Comparison of ENCODE assay signal across 12 cellular contexts in genomic region chr14:93369393-93370266, GRCh38. TPM values are rescaled to one million over a fixed set of nuclear protein-coding genes. Genes with fewer than 3 reads are reported as not detected.
DNase-seq lines count a peak whose midpoint lies in the region; ATAC-seq and TF ChIP-seq lines count a peak whose summit lies in the region.
"Had no signal": no experiment of that assay in that cellular context is flagged by ENCODE, and none has a peak within 500 bp of the region (broad histone marks: within the 10 kb centered on the region; RNA-seq: fewer than 3 reads in every experiment).

No MANE protein-coding gene starts in this region.

- TF ChIP-seq CTCF in SU-DHL-6 (IDR thresholded peaks at IDR 0.05; ENCODE audit: insufficient read depth, low read length, poor library complexity, severe bottlenecking) = no peak

- H3K9me3 Mint-ChIP-seq in stimulated activated naive CD8-positive, alpha-beta T cell treated with anti-CD3 and anti-CD28 coated beads, Interleukin-15, amount 100 ng/mL, for 72 hours = peaks cover 6 to 9% of the 10 kb centered on the region in 2 donors
- no peaks in the 10 kb centered on the region for H3K9me3 Mint-ChIP-seq in activated T-helper 17 cell treated with anti-CD3 and anti-CD28 coated beads, Interleukin-2, amount 50 U/mL, for 72 hours

- H3K4me3 Mint-ChIP-seq in stimulated activated naive CD8-positive, alpha-beta T cell treated with anti-CD3 and anti-CD28 coated beads, Interleukin-15, amount 100 ng/mL, for 72 hours = no peak overlapping the region
- H3K4me3 Mint-ChIP-seq in activated T-helper 17 cell treated with anti-CD3 and anti-CD28 coated beads, Interleukin-2, amount 50 U/mL, for 72 hours = no peak overlapping the region
- H3K4me3 Mint-ChIP-seq: CD4-positive, CD25-positive, alpha-beta regulatory T cell had no signal

- no peaks in the 10 kb centered on the region for H3K27me3 ChIP-seq in SU-DHL-6 (ENCODE audit: low read length)

- peak overlapping the region; percentile 27 for H3K27ac ChIP-seq in SU-DHL-6 (ENCODE audit: low read depth, low read length)
- H3K27ac ChIP-seq: VCaP had no signal

- peak overlapping the region; percentile 36 for H3K4me2 ChIP-seq in SU-DHL-6 (ENCODE audit: low read depth, low read length, poor library complexity, severe bottlenecking)

- H4K20me1 ChIP-seq in SU-DHL-6 (ENCODE audit: low read depth, low read length) = no peaks in the 10 kb centered on the region

- no peaks in the 10 kb centered on the region for H3K79me2 ChIP-seq in SU-DHL-6 (ENCODE audit: insufficient read depth, low read length)

- H3K36me3 ChIP-seq in SU-DHL-6 (ENCODE audit: low read length) = no peaks in the 10 kb centered on the region

- no peaks in the 10 kb centered on the region for H3K4me1 Mint-ChIP-seq in stimulated activated naive CD8-positive, alpha-beta T cell treated with anti-CD3 and anti-CD28 coated beads, Interleukin-15, amount 100 ng/mL, for 72 hours
- no peaks in the 10 kb centered on the region for H3K4me1 Mint-ChIP-seq in activated T-helper 17 cell treated with anti-CD3 and anti-CD28 coated beads, Interleukin-2, amount 50 U/mL, for 72 hours
- H3K4me1 Mint-ChIP-seq: CD4-positive, CD25-positive, alpha-beta regulatory T cell had no signal

- no peaks in the 10 kb centered on the region for H3K36me3 Mint-ChIP-seq in activated T-helper 17 cell treated with anti-CD3 and anti-CD28 coated beads, Interleukin-2, amount 50 U/mL, for 72 hours (ENCODE audit: low read depth)
- H3K36me3 Mint-ChIP-seq: CD4-positive, CD25-positive, alpha-beta regulatory T cell had no signal

- no peaks in the 10 kb centered on the region for H3K9me3 ChIP-seq in SU-DHL-6 (ENCODE audit: insufficient read depth, low read length)

- peak; percentile 82 for ATAC-seq in GM19455 (IDR thresholded peaks at IDR 0.05; ENCODE audit: unreplicated experiment)
- peak; percentile 92 for ATAC-seq in HG03135 (IDR thresholded peaks at IDR 0.05; ENCODE audit: unreplicated experiment)
- ATAC-seq in stimulated activated naive CD8-positive, alpha-beta T cell treated with anti-CD3 and anti-CD28 coated beads, Interleukin-15, amount 100 ng/mL, for 72 hours = no peak
- ATAC-seq in activated T-helper 17 cell treated with anti-CD3 and anti-CD28 coated beads, Interleukin-2, amount 50 U/mL, for 72 hours (replicated peaks) = no peak

- H3K4me3 ChIP-seq in SU-DHL-6 (ENCODE audit: insufficient read depth, low read length, poor library complexity, severe bottlenecking) = no peak overlapping the region

- H2AFZ ChIP-seq in SU-DHL-6 (ENCODE audit: low read depth, low read length, severe bottlenecking) = peak overlapping the region; percentile 73

- peak; percentile 8 for DNase-seq in EH (ENCODE audit: low read depth)
- no peak for DNase-seq in stimulated activated naive CD8-positive, alpha-beta T cell treated with anti-CD3 and anti-CD28 coated beads, Interleukin-15, amount 100 ng/mL, for 72 hours
- no peak for DNase-seq in DMS 273 treated with DMSO at 0.1 percent for 48 hours (lab: John Stamatoyannopoulos, UW)
- DNase-seq in dermis blood vessel endothelial cell = no peak
- DNase-seq: CD4-positive, CD25-positive, alpha-beta regulatory T cell; cortex of kidney had no signal

- peaks cover 26% of the 10 kb centered on the region for H3K27me3 Mint-ChIP-seq in stimulated activated naive CD8-positive, alpha-beta T cell treated with anti-CD3 and anti-CD28 coated beads, Interleukin-15, amount 100 ng/mL, for 72 hours
- H3K27me3 Mint-ChIP-seq in activated T-helper 17 cell treated with anti-CD3 and anti-CD28 coated beads, Interleukin-2, amount 50 U/mL, for 72 hours = peaks cover 24% of the 10 kb centered on the region

- no peaks in the 10 kb centered on the region for H3K9me2 ChIP-seq in SU-DHL-6 (replicated peaks; ENCODE audit: insufficient read depth, low read length)

- no peak overlapping the region for H3K27ac Mint-ChIP-seq in stimulated activated naive CD8-positive, alpha-beta T cell treated with anti-CD3 and anti-CD28 coated beads, Interleukin-15, amount 100 ng/mL, for 72 hours
- no peak overlapping the region for H3K27ac Mint-ChIP-seq in activated T-helper 17 cell treated with anti-CD3 and anti-CD28 coated beads, Interleukin-2, amount 50 U/mL, for 72 hours
- H3K27ac Mint-ChIP-seq: CD4-positive, CD25-positive, alpha-beta regulatory T cell had no signal

- H3F3A ChIP-seq in SU-DHL-6 (ENCODE audit: insufficient read depth) = 0 out of 2 replicates have a peak, but pooled peaks cover 5% of the 10 kb centered on the region

- peak overlapping the region; percentile 26; the same call in 1 of the 2 replicates for H3K9ac ChIP-seq in SU-DHL-6 (ENCODE audit: low read length)

RNA-seq across cellular contexts. Expression of gene COX8C, which starts 22.6 kb away (rescaled TPM):
- 0.23 TPM in 1 of 2 replicates, not detected in the other for total RNA-seq in dermis blood vessel endothelial cell
- total RNA-seq in activated T-helper 17 cell treated with anti-CD3 and anti-CD28 coated beads, Interleukin-2, amount 50 U/mL, for 72 hours = not detected
- total RNA-seq: CD4-positive, CD25-positive, alpha-beta regulatory T cell; mononuclear cell had no signal

RNA-seq across cellular contexts. Expression of gene BTBD7, which starts 36.8 kb away (rescaled TPM):
- total RNA-seq in dermis blood vessel endothelial cell = 30.8 and 31.3 TPM in 2 replicates
- 10 to 100 TPM; 10.1 to 15.9 TPM for total RNA-seq in activated T-helper 17 cell treated with anti-CD3 and anti-CD28 coated beads, Interleukin-2, amount 50 U/mL, for 72 hours

Comparison
In these comparisons a context has a peak if more than half of its experiments do, and no peak if none do; other contexts are left out.
1. ATAC-seq: peak in GM19455 (single experiment) and HG03135 (single experiment); none in stimulated activated naive CD8-positive, alpha-beta T cell treated with anti-CD3 and anti-CD28 coated beads, Interleukin-15, amount 100 ng/mL, for 72 hours (single experiment) and activated T-helper 17 cell treated with anti-CD3 and anti-CD28 coated beads, Interleukin-2, amount 50 U/mL, for 72 hours (single experiment).